In the genomic region with DNA sequence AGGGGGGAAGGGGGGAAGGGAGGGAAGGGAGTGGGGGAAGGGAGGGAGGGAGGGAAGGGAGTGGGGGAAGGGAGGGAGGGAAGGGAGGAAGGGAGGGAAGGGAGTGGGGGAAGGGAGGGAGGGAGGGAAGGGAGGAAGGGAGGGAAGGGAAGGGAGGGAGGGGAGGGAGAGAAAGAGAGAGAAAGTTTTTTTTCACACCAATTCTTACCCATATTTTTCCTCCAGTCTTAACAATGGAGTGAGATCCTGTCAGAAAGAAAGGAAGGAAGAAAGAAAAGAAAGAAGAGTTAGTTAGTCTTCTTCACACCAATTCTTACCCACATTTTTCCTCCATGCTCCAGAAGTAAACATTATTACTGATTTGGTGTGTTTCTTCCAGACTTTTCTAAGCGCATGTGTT, we compare ENCODE assay signal across 29 cellular contexts. TPM values are rescaled to one million over a fixed set of nuclear protein-coding genes. Genes with fewer than 3 reads are reported as not detected.
"Had no signal": no experiment of that assay in that cellular context is flagged by ENCODE, and none has a peak within 500 bp of the region (broad histone marks: within the 10 kb centered on the region; RNA-seq: fewer than 3 reads in every experiment).

No MANE protein-coding gene starts in this region.

- H3K36me3 ChIP-seq: ascending aorta, cardiac muscle cell had no signal

- FAIRE-seq: bronchial epithelial cell, TTC549 had no signal

- H3K4me3 ChIP-seq: ascending aorta, cardiac muscle cell had no signal

- H3K9me3 ChIP-seq: ascending aorta had no signal

- H3K27ac ChIP-seq: ascending aorta, cardiac muscle cell, VCaP had no signal

- DNase-seq: activated B cell treated with CpG ODN at 0.5 μM for 24 hours; activated CD4-positive, alpha-beta T cell treated with anti-CD3 and anti-CD28 coated beads for 4 hours; activated CD4-positive, alpha-beta T cell treated with anti-CD3 and anti-CD28 coated beads, Interleukin-2, amount 50 U/mL, for 1 hour; activated CD4-positive, alpha-beta T cell treated with anti-CD3 and anti-CD28 coated beads, Interleukin-2, amount 50 U/mL, for 4 hours; activated CD4-positive, CD25-positive, alpha-beta regulatory T cell treated with anti-CD3 and anti-CD28 coated beads, Interleukin-2, amount 50 U/mL, for 72 hours; activated CD8-positive, alpha-beta memory T cell treated with anti-CD3 and anti-CD28 coated beads, Interleukin-2, amount 50 U/mL, for 4 hours; activated effector memory CD4-positive, alpha-beta T cell treated with Interleukin-2 at 50 U/mL for 16 hours; activated gamma-delta T cell; activated naive CD4-positive, alpha-beta T cell treated with anti-CD3 and anti-CD28 coated beads, Interleukin-2, amount 10 ng/mL, durations not matched to agents 7 days and 5 days; activated naive CD8-positive, alpha-beta T cell treated with anti-CD3 and anti-CD28 coated beads, Interleukin-2, amount 10 ng/mL, durations not matched to agents 7 days and 5 days; activated T-cell treated with anti-CD3 and anti-CD28 coated beads for 4 hours; activated T-cell treated with anti-CD3 and anti-CD28 coated beads, Interleukin-2, amount 50 U/mL, for 1 hour; amygdala; anterior cingulate cortex; caudate nucleus; cerebellar nuclear complex; T-helper 9 cell had no signal

- H3K4me1 ChIP-seq: ascending aorta had no signal

- H3K27me3 ChIP-seq: ascending aorta, cardiac muscle cell had no signal

RNA-seq across cellular contexts. Expression of a gene that starts 3.0 kb away (rescaled TPM):
- total RNA-seq: activated B cell treated with CpG ODN at 0.5 μM for 24 hours; activated CD4-positive, alpha-beta memory T cell treated with anti-CD3 and anti-CD28 coated beads for 36 hours; activated CD4-positive, alpha-beta T cell treated with anti-CD3 and anti-CD28 coated beads, Interleukin-2, amount 10 ng/mL, durations not matched to agents 24 days and 14 days; activated CD8-positive, alpha-beta memory T cell treated with anti-CD3 and anti-CD28 coated beads for 36 hours; activated CD8-positive, alpha-beta T cell treated with anti-CD3 and anti-CD28 coated beads for 36 hours; activated naive CD8-positive, alpha-beta T cell treated with anti-CD3 and anti-CD28 coated beads, Interleukin-2, amount 10 ng/mL, durations not matched to agents 7 days and 5 days; activated T-helper 2 cell treated with anti-CD3 and anti-CD28 coated beads, Interferon-gamma antibody, Interleukin-2, Interleukin-4, amounts not matched to agents 10 μg/mL and 5 μg/mL and 100 μg/mL, durations not matched to agents 14 hours and 24 hours and 36 hours; ascending aorta; bronchial epithelial cell; cardiac muscle cell; chondrocyte had no signal
- polyA plus RNA-seq: adipose tissue, cardiac muscle cell had no signal

RNA-seq across cellular contexts. Expression of a gene that starts 51.3 kb away (rescaled TPM):
- total RNA-seq: activated CD4-positive, alpha-beta memory T cell treated with anti-CD3 and anti-CD28 coated beads for 36 hours; activated CD4-positive, alpha-beta T cell treated with anti-CD3 and anti-CD28 coated beads, Interleukin-2, amount 10 ng/mL, durations not matched to agents 24 days and 14 days; activated CD8-positive, alpha-beta memory T cell treated with anti-CD3 and anti-CD28 coated beads for 36 hours; activated CD8-positive, alpha-beta T cell treated with anti-CD3 and anti-CD28 coated beads for 36 hours; activated T-helper 2 cell treated with anti-CD3 and anti-CD28 coated beads, Interferon-gamma antibody, Interleukin-2, Interleukin-4, amounts not matched to agents 10 μg/mL and 5 μg/mL and 100 μg/mL, durations not matched to agents 14 hours and 24 hours and 36 hours; bronchial epithelial cell; cardiac muscle cell had no signal
